ENCODE assay signal across 13 cellular contexts in genomic region chr7:80288175-80289122, GRCh38.
DNase-seq lines count a peak whose midpoint lies in the region; ATAC-seq and TF ChIP-seq lines count a peak whose summit lies in the region.
"Had no signal": no experiment of that assay in that cellular context is flagged by ENCODE, and none has a peak within 500 bp of the region (broad histone marks: within the 10 kb centered on the region; RNA-seq: fewer than 3 reads in every experiment).

No MANE protein-coding gene starts in this region.

- no peaks in the 10 kb centered on the region for H3K9me3 ChIP-seq in mammary epithelial cell (replicated peaks; ENCODE audit: insufficient read depth, low read length)
- H3K9me3 ChIP-seq: ovary had no signal

- H3K36me3 Mint-ChIP-seq in MCF 10A (ENCODE audit: insufficient read depth, unreplicated experiment) = no peaks in the 10 kb centered on the region
- no peaks in the 10 kb centered on the region for H3K36me3 Mint-ChIP-seq in activated CD8-positive, alpha-beta memory T cell treated with anti-CD3 and anti-CD28 coated beads, Interleukin-2, amount 10 ng/mL, durations not matched to agents 7 days and 5 days

- intact Hi-C loops in MCF 10A (cut with micrococcal nuclease) (loop anchor here (5.0 kb wide), 1 partner anchor 151 kb away; no protein-coding TSS in a partner anchor), mammary epithelial cell (cut with micrococcal nuclease) (no loop called here)

- CTCF ChIA-PET in MCF 10A (lab: Yijun Ruan, JAX) (interaction anchor here (0.6 to 0.9 kb wide), 4 partner anchors 13 to 264 kb away, joined by 3 read pairs; no protein-coding TSS in a partner anchor), mammary epithelial cell (lab: Charles Lee; ENCODE audit: low non-redundant PET) (no interaction called here)
- CTCF ChIA-PET in activated CD8-positive, alpha-beta memory T cell treated with anti-CD3 and anti-CD28 coated beads, Interleukin-2, amount 10 ng/mL, durations not matched to agents 7 days and 5 days (lab: Charles Lee) = no interaction called here

- POLR2A ChIA-PET in MCF 10A (lab: Yijun Ruan, JAX) = no interaction called here

- no peaks in the 10 kb centered on the region for H3K27me3 ChIP-seq in mammary epithelial cell (ENCODE audit: insufficient read depth, low read length)
- H3K27me3 ChIP-seq: ovary had no signal

- no peaks in the 10 kb centered on the region for H4K20me1 ChIP-seq in mammary epithelial cell (ENCODE audit: insufficient read depth, low read length)

- no peak overlapping the region for H3K4me2 ChIP-seq in mammary epithelial cell (ENCODE audit: insufficient read depth, low read depth, low read length)

- dilution Hi-C loops in mammary epithelial cell (cut with HindIII; ENCODE audit: low sequenced_read_pairs) = no loop called here

- H3K79me2 ChIP-seq in mammary epithelial cell (ENCODE audit: insufficient read depth, low read length) = no peaks in the 10 kb centered on the region

- H3K36me3 ChIP-seq in mammary epithelial cell (ENCODE audit: insufficient read depth, low read length) = no peaks in the 10 kb centered on the region
- H3K36me3 ChIP-seq: ovary had no signal

- H3K27ac Mint-ChIP-seq in MCF 10A (ENCODE audit: low read depth, unreplicated experiment) = no peak overlapping the region
- no peak overlapping the region for H3K27ac Mint-ChIP-seq in activated CD8-positive, alpha-beta memory T cell treated with anti-CD3 and anti-CD28 coated beads, Interleukin-2, amount 10 ng/mL, durations not matched to agents 7 days and 5 days
- H3K27ac Mint-ChIP-seq: B cell; dendritic cell treated with granulocyte-macrophage colony-stimulating factor and Interleukin-4, amounts not matched to agents 40 ng/mL and 50 ng/mL, for 4 days had no signal

- ATAC-seq in GM18517 (IDR thresholded peaks at IDR 0.05; ENCODE audit: unreplicated experiment) = no peak
- no peak for ATAC-seq in activated CD8-positive, alpha-beta memory T cell treated with anti-CD3 and anti-CD28 coated beads, Interleukin-2, amount 10 ng/mL, durations not matched to agents 7 days and 5 days

- BruUV-seq in MCF 10A (replicated peaks; lab: Mats Ljungman, UMichigan) = no TSS peak
- BruUV-seq in mammary epithelial cell (replicated peaks; lab: Mats Ljungman, UMichigan) = no TSS peak

- in situ Hi-C loops in mammary epithelial cell (cut with MboI; ENCODE audit: low sequenced_read_pairs in 2 of 2) = no loop called here

- WGBS in mammary epithelial cell (ENCODE audit: low coverage, missing lambda C conversion rate) = 79% methylated on average over 4 of the region's 4 CpGs

- H2AFZ ChIP-seq in mammary epithelial cell (ENCODE audit: low read depth, low read length) = no peak overlapping the region

- H3K27ac ChIP-seq in mammary epithelial cell (ENCODE audit: insufficient read depth, low read depth, low read length) = no peak overlapping the region
- H3K27ac ChIP-seq: ovary had no signal

- no peak overlapping the region for H3K4me3 Mint-ChIP-seq in MCF 10A (ENCODE audit: unreplicated experiment)
- no peak overlapping the region for H3K4me3 Mint-ChIP-seq in activated CD8-positive, alpha-beta memory T cell treated with anti-CD3 and anti-CD28 coated beads, Interleukin-2, amount 10 ng/mL, durations not matched to agents 7 days and 5 days
- H3K4me3 Mint-ChIP-seq: B cell; dendritic cell treated with granulocyte-macrophage colony-stimulating factor and Interleukin-4, amounts not matched to agents 40 ng/mL and 50 ng/mL, for 4 days had no signal

- H3K4me1 ChIP-seq in mammary epithelial cell (ENCODE audit: insufficient read depth, low read length) = peaks cover 3% of the 10 kb centered on the region

- no peaks in the 10 kb centered on the region for H3K27me3 Mint-ChIP-seq in MCF 10A (ENCODE audit: insufficient read depth, unreplicated experiment)
- H3K27me3 Mint-ChIP-seq in activated CD8-positive, alpha-beta memory T cell treated with anti-CD3 and anti-CD28 coated beads, Interleukin-2, amount 10 ng/mL, durations not matched to agents 7 days and 5 days = no peaks in the 10 kb centered on the region
- H3K27me3 Mint-ChIP-seq: B cell; dendritic cell treated with granulocyte-macrophage colony-stimulating factor and Interleukin-4, amounts not matched to agents 40 ng/mL and 50 ng/mL, for 4 days had no signal

- no peak overlapping the region for H3K9ac ChIP-seq in mammary epithelial cell (ENCODE audit: insufficient read depth, low read length)

- DNase-seq in MCF 10A (ENCODE audit: unreplicated experiment) (peak; percentile 43), mammary epithelial cell (no peak), SK-N-DZ (ENCODE audit: low spot score) (peak; percentile 3), glomerular visceral epithelial cell (ENCODE audit: extremely low spot score) (peak; percentile 84), superior temporal gyrus (ENCODE audit: extremely low spot score) (peak; percentile 52), midbrain (lab: John Stamatoyannopoulos, UW) (no peak)
- no peak for DNase-seq in activated CD8-positive, alpha-beta memory T cell treated with anti-CD3 and anti-CD28 coated beads, Interleukin-2, amount 10 ng/mL, durations not matched to agents 7 days and 5 days
- DNase-seq: NCI-H524 treated with DMSO at 0.1 percent for 48 hours, ovary, T-helper 9 cell had no signal

- TF ChIP-seq CTCF in MCF 10A (IDR thresholded peaks at IDR 0.05; ENCODE audit: unreplicated experiment) (no peak), mammary epithelial cell (conservative IDR thresholded peaks at IDR 0.05 in 1 of 2, IDR thresholded peaks at IDR 0.05 in 1 of 2; ENCODE audit: extremely low read depth in 1 of 2, insufficient read depth in 1 of 2, low read depth in 1 of 2, low read length in 2 of 2) (no peak)

- H3K4me1 Mint-ChIP-seq in MCF 10A (ENCODE audit: insufficient read depth, unreplicated experiment) = no peaks in the 10 kb centered on the region
- no peaks in the 10 kb centered on the region for H3K4me1 Mint-ChIP-seq in activated CD8-positive, alpha-beta memory T cell treated with anti-CD3 and anti-CD28 coated beads, Interleukin-2, amount 10 ng/mL, durations not matched to agents 7 days and 5 days
- H3K4me1 Mint-ChIP-seq: B cell had no signal

- no peak overlapping the region for H3K4me3 ChIP-seq in mammary epithelial cell (replicated peaks in 1 of 3; ENCODE audit: insufficient read depth in 1 of 3, low read depth in 2 of 3, low read length in 3 of 3)
- H3K4me3 ChIP-seq: ovary had no signal

- H3K9me3 Mint-ChIP-seq in MCF 10A (ENCODE audit: unreplicated experiment) = peaks cover 7% of the 10 kb centered on the region
- H3K9me3 Mint-ChIP-seq in activated CD8-positive, alpha-beta memory T cell treated with anti-CD3 and anti-CD28 coated beads, Interleukin-2, amount 10 ng/mL, durations not matched to agents 7 days and 5 days (ENCODE audit: low read depth) = peaks cover 4% of the 10 kb centered on the region

Comparison
In these comparisons a context has a peak if more than half of its experiments do, and no peak if none do; other contexts are left out.
1. DNase-seq: peak in MCF 10A (single experiment), SK-N-DZ (single experiment), glomerular visceral epithelial cell (single experiment) and superior temporal gyrus (single experiment); none in mammary epithelial cell (single experiment), midbrain (single experiment) and activated CD8-positive, alpha-beta memory T cell treated with anti-CD3 and anti-CD28 coated beads, Interleukin-2, amount 10 ng/mL, durations not matched to agents 7 days and 5 days (single experiment).